1 cellular context compared by ENCODE assay signal in the genomic region with DNA sequence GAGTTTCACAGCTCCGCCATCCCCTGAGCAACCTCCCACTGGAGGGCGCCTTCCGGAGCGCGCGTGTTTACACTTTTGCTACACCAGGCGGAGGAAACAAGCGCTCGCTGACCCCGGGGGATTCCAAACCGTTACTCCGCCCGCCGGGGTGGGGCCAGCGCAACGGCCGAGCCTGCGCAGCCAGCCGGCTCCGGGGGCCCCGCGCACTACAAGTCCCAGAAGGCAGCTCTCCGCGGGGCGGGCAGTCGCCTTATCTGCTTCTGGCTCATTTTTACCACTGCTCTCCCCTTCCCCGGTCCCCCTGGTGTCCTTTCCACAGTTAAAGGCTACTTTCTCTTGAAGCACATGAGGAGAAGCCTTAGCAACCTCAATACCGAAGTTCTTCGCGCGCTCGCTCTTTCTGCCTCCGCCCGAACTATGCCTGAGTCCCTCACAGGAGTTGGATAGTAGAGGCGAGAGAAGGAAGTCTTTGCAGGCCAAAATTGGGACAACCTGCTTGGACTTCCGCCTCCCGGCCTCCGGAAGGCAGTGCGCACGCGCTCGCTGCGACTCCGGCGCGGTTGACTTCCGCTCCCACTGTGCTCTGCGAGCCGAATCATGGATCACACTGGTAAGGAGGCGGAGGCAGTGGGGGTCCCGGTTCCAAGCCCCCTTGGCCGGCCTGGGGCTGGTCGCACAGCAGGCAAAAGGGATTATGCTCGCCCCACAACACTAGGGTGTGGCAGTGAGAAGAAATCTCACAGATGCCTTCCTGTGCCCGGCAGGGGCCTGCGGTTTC.
TF ChIP-seq lines count a peak whose summit lies in the region.

A gene with protein sequence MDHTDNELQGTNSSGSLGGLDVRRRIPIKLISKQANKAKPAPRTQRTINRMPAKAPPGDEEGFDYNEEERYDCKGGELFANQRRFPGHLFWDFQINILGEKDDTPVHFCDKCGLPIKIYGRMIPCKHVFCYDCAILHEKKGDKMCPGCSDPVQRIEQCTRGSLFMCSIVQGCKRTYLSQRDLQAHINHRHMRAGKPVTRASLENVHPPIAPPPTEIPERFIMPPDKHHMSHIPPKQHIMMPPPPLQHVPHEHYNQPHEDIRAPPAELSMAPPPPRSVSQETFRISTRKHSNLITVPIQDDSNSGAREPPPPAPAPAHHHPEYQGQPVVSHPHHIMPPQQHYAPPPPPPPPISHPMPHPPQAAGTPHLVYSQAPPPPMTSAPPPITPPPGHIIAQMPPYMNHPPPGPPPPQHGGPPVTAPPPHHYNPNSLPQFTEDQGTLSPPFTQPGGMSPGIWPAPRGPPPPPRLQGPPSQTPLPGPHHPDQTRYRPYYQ (plus strand): TSS at position 576 of the 778 bp plus-strand sequence. CDS start 22 bp downstream, at position 598.

TF ChIP-seq in K562, 482 proteins besides CTCF, POLR2A, EP300 and RAD21 (continued from another document and continues in another):
- TF ChIP-seq NBN (IDR thresholded peaks at IDR 0.05; ENCODE audit: low read depth) = peak; percentile 87
- TF ChIP-seq, protein P1, sequence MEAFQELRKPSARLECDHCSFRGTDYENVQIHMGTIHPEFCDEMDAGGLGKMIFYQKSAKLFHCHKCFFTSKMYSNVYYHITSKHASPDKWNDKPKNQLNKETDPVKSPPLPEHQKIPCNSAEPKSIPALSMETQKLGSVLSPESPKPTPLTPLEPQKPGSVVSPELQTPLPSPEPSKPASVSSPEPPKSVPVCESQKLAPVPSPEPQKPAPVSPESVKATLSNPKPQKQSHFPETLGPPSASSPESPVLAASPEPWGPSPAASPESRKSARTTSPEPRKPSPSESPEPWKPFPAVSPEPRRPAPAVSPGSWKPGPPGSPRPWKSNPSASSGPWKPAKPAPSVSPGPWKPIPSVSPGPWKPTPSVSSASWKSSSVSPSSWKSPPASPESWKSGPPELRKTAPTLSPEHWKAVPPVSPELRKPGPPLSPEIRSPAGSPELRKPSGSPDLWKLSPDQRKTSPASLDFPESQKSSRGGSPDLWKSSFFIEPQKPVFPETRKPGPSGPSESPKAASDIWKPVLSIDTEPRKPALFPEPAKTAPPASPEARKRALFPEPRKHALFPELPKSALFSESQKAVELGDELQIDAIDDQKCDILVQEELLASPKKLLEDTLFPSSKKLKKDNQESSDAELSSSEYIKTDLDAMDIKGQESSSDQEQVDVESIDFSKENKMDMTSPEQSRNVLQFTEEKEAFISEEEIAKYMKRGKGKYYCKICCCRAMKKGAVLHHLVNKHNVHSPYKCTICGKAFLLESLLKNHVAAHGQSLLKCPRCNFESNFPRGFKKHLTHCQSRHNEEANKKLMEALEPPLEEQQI (IDR thresholded peaks at IDR 0.05) = peak; percentile 80; the same call in 1 of the 2 replicates
- peak; percentile 72 for TF ChIP-seq KLF16 (IDR thresholded peaks at IDR 0.05)
- peak; percentile 73 for TF ChIP-seq SMARCB1 (IDR thresholded peaks at IDR 0.05; ENCODE audit: insufficient read length, low read depth)
- TF ChIP-seq ZBTB1 (CRISPR knock-in tag; IDR thresholded peaks at IDR 0.05; ENCODE audit: borderline replicate concordance, low read depth) = peak; percentile 82
- TF ChIP-seq TBL1XR1 (IDR thresholded peaks at IDR 0.05; ENCODE audit: low read length in 2 of 2) = peak in 1 of 2 experiments; percentile 78; a peak in 3 of 4 replicates
- peak; percentile 85 for TF ChIP-seq NR2C1 (IDR thresholded peaks at IDR 0.05)
- TF ChIP-seq NR2C1 (tag; IDR thresholded peaks at IDR 0.05) = peak; percentile 89
- TF ChIP-seq, protein P2, sequence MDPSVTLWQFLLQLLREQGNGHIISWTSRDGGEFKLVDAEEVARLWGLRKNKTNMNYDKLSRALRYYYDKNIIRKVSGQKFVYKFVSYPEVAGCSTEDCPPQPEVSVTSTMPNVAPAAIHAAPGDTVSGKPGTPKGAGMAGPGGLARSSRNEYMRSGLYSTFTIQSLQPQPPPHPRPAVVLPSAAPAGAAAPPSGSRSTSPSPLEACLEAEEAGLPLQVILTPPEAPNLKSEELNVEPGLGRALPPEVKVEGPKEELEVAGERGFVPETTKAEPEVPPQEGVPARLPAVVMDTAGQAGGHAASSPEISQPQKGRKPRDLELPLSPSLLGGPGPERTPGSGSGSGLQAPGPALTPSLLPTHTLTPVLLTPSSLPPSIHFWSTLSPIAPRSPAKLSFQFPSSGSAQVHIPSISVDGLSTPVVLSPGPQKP (CRISPR knock-in tag; IDR thresholded peaks at IDR 0.05) = no peak
- no peak for TF ChIP-seq TSC22D4 (tag; IDR thresholded peaks at IDR 0.05)
- peak in 1 of 2 experiments; percentile 67; a peak in 1 of 4 replicates for TF ChIP-seq ARNT (IDR thresholded peaks at IDR 0.05)
- TF ChIP-seq POU5F1 (IDR thresholded peaks at IDR 0.05; ENCODE audit: borderline replicate concordance, low read depth, low read length, partially characterized antibody) = peak; percentile 81
- TF ChIP-seq TCF3 (CRISPR knock-in tag; IDR thresholded peaks at IDR 0.05) = no peak; the same call in none of the 2 replicates
- 0 out of 2 replicates have a peak, but pooled peaks have one; percentile 7 for TF ChIP-seq ZNF239 (CRISPR knock-in tag; IDR thresholded peaks at IDR 0.05)
- no peak for TF ChIP-seq HMG20B (CRISPR knock-in tag; IDR thresholded peaks at IDR 0.05)
- no peak for TF ChIP-seq ZNF354B (CRISPR knock-in tag; IDR thresholded peaks at IDR 0.05)
- TF ChIP-seq, protein P3, sequence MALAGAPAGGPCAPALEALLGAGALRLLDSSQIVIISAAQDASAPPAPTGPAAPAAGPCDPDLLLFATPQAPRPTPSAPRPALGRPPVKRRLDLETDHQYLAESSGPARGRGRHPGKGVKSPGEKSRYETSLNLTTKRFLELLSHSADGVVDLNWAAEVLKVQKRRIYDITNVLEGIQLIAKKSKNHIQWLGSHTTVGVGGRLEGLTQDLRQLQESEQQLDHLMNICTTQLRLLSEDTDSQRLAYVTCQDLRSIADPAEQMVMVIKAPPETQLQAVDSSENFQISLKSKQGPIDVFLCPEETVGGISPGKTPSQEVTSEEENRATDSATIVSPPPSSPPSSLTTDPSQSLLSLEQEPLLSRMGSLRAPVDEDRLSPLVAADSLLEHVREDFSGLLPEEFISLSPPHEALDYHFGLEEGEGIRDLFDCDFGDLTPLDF (CRISPR knock-in tag; IDR thresholded peaks at IDR 0.05) = peak; percentile 94
- no peak; the same call in 1 of the 2 replicates for TF ChIP-seq GTF2F1 (IDR thresholded peaks at IDR 0.05; ENCODE audit: low read depth, low read length)
- TF ChIP-seq, protein P4, sequence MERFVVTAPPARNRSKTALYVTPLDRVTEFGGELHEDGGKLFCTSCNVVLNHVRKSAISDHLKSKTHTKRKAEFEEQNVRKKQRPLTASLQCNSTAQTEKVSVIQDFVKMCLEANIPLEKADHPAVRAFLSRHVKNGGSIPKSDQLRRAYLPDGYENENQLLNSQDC (CRISPR knock-in tag; IDR thresholded peaks at IDR 0.05) = no peak
- TF ChIP-seq, protein P5, sequence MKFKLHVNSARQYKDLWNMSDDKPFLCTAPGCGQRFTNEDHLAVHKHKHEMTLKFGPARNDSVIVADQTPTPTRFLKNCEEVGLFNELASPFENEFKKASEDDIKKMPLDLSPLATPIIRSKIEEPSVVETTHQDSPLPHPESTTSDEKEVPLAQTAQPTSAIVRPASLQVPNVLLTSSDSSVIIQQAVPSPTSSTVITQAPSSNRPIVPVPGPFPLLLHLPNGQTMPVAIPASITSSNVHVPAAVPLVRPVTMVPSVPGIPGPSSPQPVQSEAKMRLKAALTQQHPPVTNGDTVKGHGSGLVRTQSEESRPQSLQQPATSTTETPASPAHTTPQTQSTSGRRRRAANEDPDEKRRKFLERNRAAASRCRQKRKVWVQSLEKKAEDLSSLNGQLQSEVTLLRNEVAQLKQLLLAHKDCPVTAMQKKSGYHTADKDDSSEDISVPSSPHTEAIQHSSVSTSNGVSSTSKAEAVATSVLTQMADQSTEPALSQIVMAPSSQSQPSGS (CRISPR knock-in tag; IDR thresholded peaks at IDR 0.05) = no peak
- 0 out of 2 replicates have a peak, but pooled peaks have one; percentile 41 for TF ChIP-seq GATAD2A (IDR thresholded peaks at IDR 0.05)
- TF ChIP-seq COPS2 (conservative IDR thresholded peaks at IDR 0.05) = no peak
- TF ChIP-seq ZC3H4 (CRISPR knock-in tag; IDR thresholded peaks at IDR 0.05; ENCODE audit: borderline replicate concordance) = 0 out of 2 replicates have a peak, but pooled peaks have one; percentile 10
- peak; percentile 75 for TF ChIP-seq NCOA1 (IDR thresholded peaks at IDR 0.05; ENCODE audit: low read depth)
- peak; percentile 93; the same call in 1 of the 2 replicates for TF ChIP-seq CTBP1 (IDR thresholded peaks at IDR 0.05; ENCODE audit: borderline replicate concordance)
- TF ChIP-seq, protein P6, sequence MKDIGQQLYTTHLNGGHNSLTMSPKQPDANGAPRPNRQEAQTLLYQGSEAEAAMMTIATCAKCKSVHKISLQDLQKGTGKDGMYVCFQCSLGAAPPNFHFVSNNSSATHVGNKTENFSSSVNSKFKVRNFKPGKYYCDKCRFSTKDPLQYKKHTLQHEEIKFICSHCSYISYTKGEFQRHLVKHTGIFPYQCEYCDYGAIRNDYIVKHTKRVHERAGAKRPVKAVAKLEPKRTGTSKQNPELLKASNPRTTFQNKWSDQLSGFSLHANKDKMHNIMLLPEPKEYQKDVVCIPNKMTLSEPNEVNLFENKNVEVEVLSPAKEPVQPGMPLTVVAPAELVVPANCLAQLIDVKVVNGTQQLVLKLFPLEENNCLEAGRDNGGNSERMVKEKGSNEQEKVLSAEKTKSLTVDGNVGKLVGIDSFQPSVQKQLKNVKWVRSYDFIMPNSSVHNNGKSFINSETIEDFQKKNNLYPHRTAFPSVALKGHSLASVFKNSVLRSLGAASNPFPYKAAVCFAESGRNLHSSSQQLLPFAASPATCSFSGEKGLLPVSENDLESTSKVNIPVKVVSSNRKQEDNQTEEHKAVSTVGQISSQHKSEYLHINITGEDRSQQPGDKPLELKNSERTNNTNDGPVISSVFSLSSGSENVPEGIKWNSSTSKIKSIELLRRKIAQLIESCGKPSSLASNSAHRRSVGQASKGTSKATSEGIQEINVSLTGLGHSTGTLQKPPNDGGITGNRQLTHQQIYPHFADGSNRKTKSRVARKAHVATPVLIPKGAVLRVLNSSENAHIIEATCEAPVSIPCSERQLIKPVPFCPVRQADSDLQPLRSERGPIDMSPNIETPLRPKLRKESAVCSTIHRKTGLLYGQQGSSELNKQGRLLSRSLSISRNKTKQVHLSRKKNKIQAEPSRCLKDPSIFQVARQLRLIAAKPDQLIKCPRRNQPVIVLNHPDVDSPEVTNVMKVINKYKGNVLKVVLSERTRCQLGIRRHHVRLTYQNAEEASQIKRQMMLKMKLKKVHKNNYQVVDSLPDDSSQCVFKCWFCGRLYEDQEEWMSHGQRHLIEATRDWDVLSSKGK (CRISPR knock-in tag; IDR thresholded peaks at IDR 0.05) = no peak
- TF ChIP-seq, protein P7, sequence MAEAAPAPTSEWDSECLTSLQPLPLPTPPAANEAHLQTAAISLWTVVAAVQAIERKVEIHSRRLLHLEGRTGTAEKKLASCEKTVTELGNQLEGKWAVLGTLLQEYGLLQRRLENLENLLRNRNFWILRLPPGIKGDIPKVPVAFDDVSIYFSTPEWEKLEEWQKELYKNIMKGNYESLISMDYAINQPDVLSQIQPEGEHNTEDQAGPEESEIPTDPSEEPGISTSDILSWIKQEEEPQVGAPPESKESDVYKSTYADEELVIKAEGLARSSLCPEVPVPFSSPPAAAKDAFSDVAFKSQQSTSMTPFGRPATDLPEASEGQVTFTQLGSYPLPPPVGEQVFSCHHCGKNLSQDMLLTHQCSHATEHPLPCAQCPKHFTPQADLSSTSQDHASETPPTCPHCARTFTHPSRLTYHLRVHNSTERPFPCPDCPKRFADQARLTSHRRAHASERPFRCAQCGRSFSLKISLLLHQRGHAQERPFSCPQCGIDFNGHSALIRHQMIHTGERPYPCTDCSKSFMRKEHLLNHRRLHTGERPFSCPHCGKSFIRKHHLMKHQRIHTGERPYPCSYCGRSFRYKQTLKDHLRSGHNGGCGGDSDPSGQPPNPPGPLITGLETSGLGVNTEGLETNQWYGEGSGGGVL (CRISPR knock-in tag; IDR thresholded peaks at IDR 0.05) = no peak
- TF ChIP-seq, protein P8, sequence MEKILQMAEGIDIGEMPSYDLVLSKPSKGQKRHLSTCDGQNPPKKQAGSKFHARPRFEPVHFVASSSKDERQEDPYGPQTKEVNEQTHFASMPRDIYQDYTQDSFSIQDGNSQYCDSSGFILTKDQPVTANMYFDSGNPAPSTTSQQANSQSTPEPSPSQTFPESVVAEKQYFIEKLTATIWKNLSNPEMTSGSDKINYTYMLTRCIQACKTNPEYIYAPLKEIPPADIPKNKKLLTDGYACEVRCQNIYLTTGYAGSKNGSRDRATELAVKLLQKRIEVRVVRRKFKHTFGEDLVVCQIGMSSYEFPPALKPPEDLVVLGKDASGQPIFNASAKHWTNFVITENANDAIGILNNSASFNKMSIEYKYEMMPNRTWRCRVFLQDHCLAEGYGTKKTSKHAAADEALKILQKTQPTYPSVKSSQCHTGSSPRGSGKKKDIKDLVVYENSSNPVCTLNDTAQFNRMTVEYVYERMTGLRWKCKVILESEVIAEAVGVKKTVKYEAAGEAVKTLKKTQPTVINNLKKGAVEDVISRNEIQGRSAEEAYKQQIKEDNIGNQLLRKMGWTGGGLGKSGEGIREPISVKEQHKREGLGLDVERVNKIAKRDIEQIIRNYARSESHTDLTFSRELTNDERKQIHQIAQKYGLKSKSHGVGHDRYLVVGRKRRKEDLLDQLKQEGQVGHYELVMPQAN (IDR thresholded peaks at IDR 0.05; ENCODE audit: borderline replicate concordance) = peak; percentile 85; the same call in 1 of the 2 replicates
- TF ChIP-seq, protein P9, sequence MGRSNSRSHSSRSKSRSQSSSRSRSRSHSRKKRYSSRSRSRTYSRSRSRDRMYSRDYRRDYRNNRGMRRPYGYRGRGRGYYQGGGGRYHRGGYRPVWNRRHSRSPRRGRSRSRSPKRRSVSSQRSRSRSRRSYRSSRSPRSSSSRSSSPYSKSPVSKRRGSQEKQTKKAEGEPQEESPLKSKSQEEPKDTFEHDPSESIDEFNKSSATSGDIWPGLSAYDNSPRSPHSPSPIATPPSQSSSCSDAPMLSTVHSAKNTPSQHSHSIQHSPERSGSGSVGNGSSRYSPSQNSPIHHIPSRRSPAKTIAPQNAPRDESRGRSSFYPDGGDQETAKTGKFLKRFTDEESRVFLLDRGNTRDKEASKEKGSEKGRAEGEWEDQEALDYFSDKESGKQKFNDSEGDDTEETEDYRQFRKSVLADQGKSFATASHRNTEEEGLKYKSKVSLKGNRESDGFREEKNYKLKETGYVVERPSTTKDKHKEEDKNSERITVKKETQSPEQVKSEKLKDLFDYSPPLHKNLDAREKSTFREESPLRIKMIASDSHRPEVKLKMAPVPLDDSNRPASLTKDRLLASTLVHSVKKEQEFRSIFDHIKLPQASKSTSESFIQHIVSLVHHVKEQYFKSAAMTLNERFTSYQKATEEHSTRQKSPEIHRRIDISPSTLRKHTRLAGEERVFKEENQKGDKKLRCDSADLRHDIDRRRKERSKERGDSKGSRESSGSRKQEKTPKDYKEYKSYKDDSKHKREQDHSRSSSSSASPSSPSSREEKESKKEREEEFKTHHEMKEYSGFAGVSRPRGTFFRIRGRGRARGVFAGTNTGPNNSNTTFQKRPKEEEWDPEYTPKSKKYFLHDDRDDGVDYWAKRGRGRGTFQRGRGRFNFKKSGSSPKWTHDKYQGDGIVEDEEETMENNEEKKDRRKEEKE (IDR thresholded peaks at IDR 0.05; ENCODE audit: borderline replicate concordance in 1 of 2, control insufficient read depth in 1 of 2, low read depth in 2 of 2, low read length in 1 of 2) = peak in 1 of 2 experiments; percentile 36; a peak in 2 of 4 replicates
- TF ChIP-seq ZNF316 (IDR thresholded peaks at IDR 0.05) = no peak
- TF ChIP-seq CAMTA2 (CRISPR knock-in tag; conservative IDR thresholded peaks at IDR 0.05) = 0 out of 2 replicates have a peak, but pooled peaks have one; percentile 55
